29 cellular contexts compared by ENCODE assay signal in the genomic region with DNA sequence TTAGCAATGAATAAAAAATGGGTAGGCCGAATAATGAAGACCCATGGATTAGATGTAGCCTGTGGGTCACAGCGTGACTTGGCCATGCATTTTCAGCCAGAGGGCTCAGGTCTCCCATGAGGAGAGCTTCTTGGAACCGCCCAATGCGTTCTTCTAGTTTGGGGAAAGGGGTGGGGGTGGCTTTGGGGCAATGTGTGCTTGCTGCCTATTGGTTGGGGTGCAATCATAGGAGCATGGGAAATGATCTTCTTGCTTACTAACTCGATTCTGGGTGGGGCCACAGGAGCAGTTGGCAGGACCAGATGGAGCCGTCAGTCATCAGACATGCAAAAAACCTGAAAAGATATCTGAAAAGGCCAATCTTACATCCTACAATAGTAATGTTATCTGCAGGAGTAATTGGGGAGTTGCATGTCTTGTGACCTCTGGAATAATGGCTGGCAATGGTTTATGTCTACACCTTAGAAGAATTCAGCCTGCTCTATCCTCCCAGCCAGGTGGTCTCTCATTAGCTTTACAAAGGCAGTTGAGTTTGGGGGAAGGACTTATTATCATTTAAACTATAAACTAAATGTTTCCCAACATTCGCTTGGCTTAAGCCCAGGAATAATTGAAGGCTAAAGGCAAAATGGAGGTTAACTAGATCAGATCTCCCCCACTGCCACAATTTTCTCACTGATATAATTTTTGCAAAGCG.
"Had no signal": no experiment of that assay in that cellular context is flagged by ENCODE, and none has a peak within 500 bp of the region (broad histone marks: within the 10 kb centered on the region; RNA-seq: fewer than 3 reads in every experiment).

No MANE protein-coding gene starts in this region.

- H2AFZ ChIP-seq: neural progenitor cell, parathyroid adenoma had no signal

- H3K36me3 ChIP-seq: gastrocnemius medialis, left lung, neural progenitor cell, right lobe of liver, thoracic aorta, tibial nerve, upper lobe of left lung had no signal

- H3K4me3 Mint-ChIP-seq: dendritic cell treated with granulocyte-macrophage colony-stimulating factor and Interleukin-4, amounts not matched to agents 40 ng/mL and 50 ng/mL, for 4 days; endodermal cell; mesothelial cell of epicardium; naive B cell; nephron; stimulated activated naive B cell treated with anti-CD40 and anti-IgM and Interleukin-4, amounts not matched to agents 10 μg/mL and 1 μg/mL and 100 μg/mL, for 72 hours; stimulated activated naive CD8-positive, alpha-beta T cell treated with anti-CD3 and anti-CD28 coated beads, Interleukin-15, Interleukin-2, amounts not matched to agents 100 ng/mL and 50 ng/mL, for 24 hours had no signal

- H3K9ac ChIP-seq: neural progenitor cell, parathyroid adenoma had no signal

- ATAC-seq: esophagus mucosa; gastrocnemius medialis; left cardiac atrium; left lung; mucosa of descending colon; right lobe of liver; stimulated activated naive B cell treated with anti-CD40 and anti-IgM and Interleukin-4, amounts not matched to agents 10 μg/mL and 1 μg/mL and 100 μg/mL, for 72 hours had no signal

- DNase-seq: effector CD8-positive, alpha-beta T cell; endodermal cell; foreskin fibroblast; gastrocnemius medialis; head of caudate nucleus; left cardiac atrium; left lung; mesenchymal stem cell; mucosa of descending colon; naive B cell; right lobe of liver; small intestine; stimulated activated CD4-positive, alpha-beta T cell treated with anti-CD3 and anti-CD28 coated beads, Interleukin-15, amount 100 ng/mL, for 24 hours; stimulated activated CD4-positive, alpha-beta T cell treated with anti-CD3 and anti-CD28 coated beads, Interleukin-2, amount 100 ng/mL, for 48 hours; stimulated activated naive B cell treated with anti-CD40 and anti-IgM and Interleukin-4, amounts not matched to agents 10 μg/mL and 1 μg/mL and 100 μg/mL, for 72 hours; upper lobe of left lung had no signal

- H3K4me2 ChIP-seq: neural progenitor cell had no signal

- H3K27ac Mint-ChIP-seq: dendritic cell treated with granulocyte-macrophage colony-stimulating factor and Interleukin-4, amounts not matched to agents 40 ng/mL and 50 ng/mL, for 4 days; endodermal cell; mesothelial cell of epicardium; neural progenitor cell; progenitor cell of endocrine pancreas; stimulated activated naive B cell treated with anti-CD40 and anti-IgM and Interleukin-4, amounts not matched to agents 10 μg/mL and 1 μg/mL and 100 μg/mL, for 72 hours; stimulated activated naive CD8-positive, alpha-beta T cell treated with anti-CD3 and anti-CD28 coated beads, Interleukin-15, Interleukin-2, amounts not matched to agents 100 ng/mL and 50 ng/mL, for 24 hours had no signal

- H3K79me2 ChIP-seq: parathyroid adenoma had no signal

- H3K4me1 ChIP-seq: gastrocnemius medialis, left lung, neural progenitor cell, parathyroid adenoma, right lobe of liver, tibial nerve, upper lobe of left lung had no signal

- H3K27me3 Mint-ChIP-seq: stimulated activated naive CD8-positive, alpha-beta T cell treated with anti-CD3 and anti-CD28 coated beads, Interleukin-15, Interleukin-2, amounts not matched to agents 100 ng/mL and 50 ng/mL, for 24 hours had no signal

- H3K9me3 Mint-ChIP-seq: dendritic cell treated with granulocyte-macrophage colony-stimulating factor and Interleukin-4, amounts not matched to agents 40 ng/mL and 50 ng/mL, for 4 days; endodermal cell; mesothelial cell of epicardium; naive B cell; neural progenitor cell; stimulated activated naive B cell treated with anti-CD40 and anti-IgM and Interleukin-4, amounts not matched to agents 10 μg/mL and 1 μg/mL and 100 μg/mL, for 72 hours; stimulated activated naive CD8-positive, alpha-beta T cell treated with anti-CD3 and anti-CD28 coated beads, Interleukin-15, Interleukin-2, amounts not matched to agents 100 ng/mL and 50 ng/mL, for 24 hours had no signal

- H3K4me3 ChIP-seq: gastrocnemius medialis, left lung, mucosa of descending colon, neural progenitor cell, right lobe of liver, thoracic aorta, tibial nerve, upper lobe of left lung had no signal

- FAIRE-seq: islet of Langerhans, small intestine, urothelium cell line had no signal

- H3K4me1 Mint-ChIP-seq: endodermal cell; mesothelial cell of epicardium; naive B cell; nephron; stimulated activated naive B cell treated with anti-CD40 and anti-IgM and Interleukin-4, amounts not matched to agents 10 μg/mL and 1 μg/mL and 100 μg/mL, for 72 hours had no signal

- H3K27ac ChIP-seq: epithelial cell of prostate, gastrocnemius medialis, left lung, neural progenitor cell, parathyroid adenoma, right lobe of liver, thoracic aorta, tibial nerve, upper lobe of left lung had no signal

- H3K27me3 ChIP-seq: neural progenitor cell, right lobe of liver, upper lobe of left lung had no signal

- H3K36me3 Mint-ChIP-seq: mesothelial cell of epicardium; naive B cell; neural progenitor cell; stimulated activated naive B cell treated with anti-CD40 and anti-IgM and Interleukin-4, amounts not matched to agents 10 μg/mL and 1 μg/mL and 100 μg/mL, for 72 hours had no signal

- H3K9me3 ChIP-seq: gastrocnemius medialis, left lung, mucosa of descending colon, right lobe of liver, thoracic aorta, tibial nerve, upper lobe of left lung had no signal
